In the genomic region with DNA sequence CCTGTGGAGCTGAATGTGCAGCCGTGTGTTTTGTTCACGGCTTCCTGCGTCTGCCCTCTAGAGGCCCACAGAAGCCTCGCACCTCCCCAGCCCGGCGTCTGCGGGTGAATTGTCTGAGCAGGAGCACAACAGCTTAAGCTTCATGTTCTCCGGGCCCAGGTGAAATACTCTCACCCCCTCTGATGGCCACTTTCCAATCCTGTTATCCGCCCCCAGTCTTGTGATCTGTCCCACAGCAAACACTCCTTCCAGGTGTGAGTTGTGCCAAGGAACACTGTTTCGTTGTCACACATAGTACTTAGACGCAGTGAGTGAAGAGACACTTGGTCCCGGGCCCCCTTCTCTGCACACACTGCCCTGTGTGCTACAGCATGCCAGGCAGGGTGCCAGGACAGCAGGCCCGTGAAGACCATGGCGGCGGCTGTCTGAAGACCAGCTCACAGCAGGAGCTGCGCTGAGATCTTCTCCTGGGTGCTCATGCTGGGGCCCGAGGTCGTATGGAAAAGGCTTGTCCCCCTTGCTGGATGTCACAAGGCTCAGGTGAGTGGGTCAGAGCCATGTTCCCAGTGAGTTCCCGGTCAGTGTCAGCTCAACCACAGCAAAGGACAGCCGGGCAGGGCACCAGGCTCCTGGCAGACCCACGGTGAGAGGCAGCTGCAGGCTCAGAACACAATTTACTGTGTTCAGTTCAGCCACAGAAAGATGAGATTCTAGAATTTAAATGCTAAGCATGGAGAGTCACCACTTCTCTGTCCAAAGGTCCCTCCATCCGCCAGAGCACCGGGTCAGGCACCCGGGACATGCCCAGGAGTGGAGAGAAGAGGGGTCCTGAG, we compare ENCODE assay signal across 8 cellular contexts. TPM values are rescaled to one million over a fixed set of nuclear protein-coding genes. Genes with fewer than 3 reads are reported as not detected.
DNase-seq lines count a peak whose midpoint lies in the region; ATAC-seq and TF ChIP-seq lines count a peak whose summit lies in the region.

No MANE protein-coding gene starts in this region.

- H3K36me3 Mint-ChIP-seq in CD14-positive monocyte: no peaks in the 10 kb centered on the region
- no peaks in the 10 kb centered on the region for H3K36me3 Mint-ChIP-seq in effector memory CD8-positive, alpha-beta T cell (ENCODE audit: insufficient read depth)

- intact Hi-C loops in CD14-positive monocyte (cut with micrococcal nuclease): no loop called here

- DNase-seq in CD14-positive monocyte (ENCODE audit: low spot score) (no peak), NCI-H2029 (lab: John Stamatoyannopoulos, UW) (peak; percentile 77), WERI-Rb-1 (peak; percentile 90), coronary artery (ENCODE audit: low spot score) (peak; percentile 84), lung (ENCODE audit: low spot score) (peak; percentile 73)
- DNase-seq in stimulated activated CD8-positive, alpha-beta memory T cell treated with anti-CD3 and anti-CD28 coated beads, Interleukin-4, amount 100 ng/mL, for 4 hours (ENCODE audit: low read depth in 2 of 2, low spot score in 1 of 2): peak; percentile 3 to 15
- no peak for DNase-seq in effector memory CD8-positive, alpha-beta T cell

- peak; percentile 7 for TF ChIP-seq CTCF in CD14-positive monocyte (IDR thresholded peaks at IDR 0.05)
- peak; percentile 98 for TF ChIP-seq CTCF in WERI-Rb-1 (IDR thresholded peaks at IDR 0.05; ENCODE audit: low read depth, low read length)
- TF ChIP-seq CTCF in coronary artery (IDR thresholded peaks at IDR 0.05): peak; percentile 76
- peak; percentile 54 for TF ChIP-seq CTCF in lung (IDR thresholded peaks at IDR 0.05; ENCODE audit: control extremely low read depth, extremely low read depth)

- peaks cover 0 to 4% of the 10 kb centered on the region in 2 donors for H3K4me1 ChIP-seq in lung (ENCODE audit: control insufficient read depth in 2 of 2, insufficient read depth in 2 of 2, low read length in 2 of 2)

- H3K4me1 Mint-ChIP-seq in CD14-positive monocyte: no peaks in the 10 kb centered on the region
- peaks cover 0 to 3% of the 10 kb centered on the region in 2 donors for H3K4me1 Mint-ChIP-seq in effector memory CD8-positive, alpha-beta T cell (ENCODE audit: low read depth in 2 of 2)

- H3K27me3 ChIP-seq in WERI-Rb-1 (ENCODE audit: insufficient read depth, low read depth, severe bottlenecking) (peaks cover 5% of the 10 kb centered on the region), lung (ENCODE audit: control insufficient read depth, insufficient read depth) (no peaks in the 10 kb centered on the region)

- H3K27me3 Mint-ChIP-seq in CD14-positive monocyte (ENCODE audit: low read depth in 3 of 3): peaks cover 12 to 14% (median 14%) of the 10 kb centered on the region in 3 donors
- H3K27me3 Mint-ChIP-seq in effector memory CD8-positive, alpha-beta T cell: peaks cover 3 to 46% of the 10 kb centered on the region in 2 donors

- peaks cover 21% of the 10 kb centered on the region for H3K9me3 ChIP-seq in WERI-Rb-1 (ENCODE audit: severe bottlenecking)
- peaks cover 0 to 7% of the 10 kb centered on the region in 2 donors for H3K9me3 ChIP-seq in lung (ENCODE audit: control insufficient read depth in 2 of 2, insufficient read depth in 1 of 2, low read length in 1 of 2)

- 33 to 47% methylated on average over 24 of the region's 24 CpGs for WGBS in lung, 2 donors

- H3K4me3 ChIP-seq in WERI-Rb-1 (ENCODE audit: low read depth, low read length) (no peak overlapping the region), coronary artery (no peak overlapping the region), lung (no peak overlapping the region)

- peak; percentile 56 for ATAC-seq in GM21529 (IDR thresholded peaks at IDR 0.05; ENCODE audit: unreplicated experiment)
- peak; percentile 68 for ATAC-seq in lung (ENCODE audit: insufficient read depth, low FRiP score)
- ATAC-seq in effector memory CD8-positive, alpha-beta T cell (replicated peaks): no peak

- no peak overlapping the region for H3K27ac Mint-ChIP-seq in CD14-positive monocyte
- no peak overlapping the region for H3K27ac Mint-ChIP-seq in effector memory CD8-positive, alpha-beta T cell

- H3K27ac ChIP-seq in WERI-Rb-1 (no peak overlapping the region), coronary artery (peak overlapping the region in 1 of 2 donors; percentile 60), lung (ENCODE audit: low read depth in 1 of 2, low read length in 1 of 2) (peak overlapping the region in 1 of 2 donors; percentile 18)

- H3K36me3 ChIP-seq in WERI-Rb-1 (no peaks in the 10 kb centered on the region), lung (ENCODE audit: control insufficient read depth in 2 of 2, insufficient read depth in 2 of 2, low read length in 2 of 2) (no peaks in the 10 kb centered on the region)

- H3K9me3 Mint-ChIP-seq in CD14-positive monocyte: peaks cover 18 to 28% (median 23%) of the 10 kb centered on the region in 7 donors
- H3K9me3 Mint-ChIP-seq in effector memory CD8-positive, alpha-beta T cell: peaks cover 7 to 19% of the 10 kb centered on the region in 2 donors

- H3K4me3 Mint-ChIP-seq in CD14-positive monocyte: no peak overlapping the region
- H3K4me3 Mint-ChIP-seq in effector memory CD8-positive, alpha-beta T cell: no peak overlapping the region

RNA-seq across cellular contexts. Expression of gene PXDN, which starts 6.8 kb away (rescaled TPM):
- not detected for polyA plus RNA-seq in CD14-positive monocyte
- total RNA-seq in lung: 100 to 1,000 TPM in 1 of 2 donors, 10 to 100 TPM in 1; 38.6 to 198 TPM
- 10 to 100 TPM; 10.6 to 51.7 TPM for polyA plus RNA-seq in lung

Comparison
In these comparisons a context has a peak if more than half of its experiments do, and no peak if none do; other contexts are left out.
1. DNase-seq: peak in NCI-H2029 (single experiment), WERI-Rb-1 (single experiment), coronary artery (single experiment), lung (single experiment) and stimulated activated CD8-positive, alpha-beta memory T cell treated with anti-CD3 and anti-CD28 coated beads, Interleukin-4, amount 100 ng/mL, for 4 hours (2 of 2); none in CD14-positive monocyte (single experiment) and effector memory CD8-positive, alpha-beta T cell (0 of 3).
2. CTCF ChIP-seq: peak in every context shown above with its lines; median percentile 98 in WERI-Rb-1; 76 in coronary artery; 54 in lung; 7 in CD14-positive monocyte.
3. RNA of gene PXDN, which starts 6.8 kb away (polyA plus RNA-seq): 10.6 to 51.7 TPM in lung; not detected in CD14-positive monocyte; every median in the first group is over 10 times any median in the second.